In genomic region chr5:96242536-96242935, GRCh38 we compare ENCODE assay signal across 20 cellular contexts.
DNase-seq lines count a peak whose midpoint lies in the region; ATAC-seq, FAIRE-seq and TF ChIP-seq lines count a peak whose summit lies in the region.
"Had no signal": no experiment of that assay in that cellular context is flagged by ENCODE, and none has a peak within 500 bp of the region (broad histone marks: within the 10 kb centered on the region; RNA-seq: fewer than 3 reads in every experiment).

No MANE protein-coding gene starts in this region.

- H3K27me3 ChIP-seq in astrocyte (ENCODE audit: insufficient read depth, low read length) (no peaks in the 10 kb centered on the region), upper lobe of left lung (no peaks in the 10 kb centered on the region)
- H3K27me3 ChIP-seq: BE2C had no signal

- POLR2A ChIA-PET in activated CD8-positive, alpha-beta T cell treated with anti-CD3 and anti-CD28 coated beads, Interleukin-2, amount 10 ng/mL, durations not matched to agents 7 days and 5 days (lab: Charles Lee) = no interaction called here

- H3K9ac ChIP-seq in astrocyte (ENCODE audit: low read length) = no peak overlapping the region

- intact Hi-C loops in left colon (cut with DNase I, micrococcal nuclease) = no loop called here

- no peak overlapping the region for H3K4me3 ChIP-seq in AG09309 (ENCODE audit: control insufficient read depth, low read depth, low read length)
- no peak overlapping the region for H3K4me3 ChIP-seq in astrocyte (ENCODE audit: insufficient read depth, low read depth, low read length)
- no peak overlapping the region for H3K4me3 ChIP-seq in upper lobe of left lung

- 66 to 75% methylated on average over 1 of the region's 1 CpG for WGBS in upper lobe of left lung, 2 donors

- H3K36me3 ChIP-seq in astrocyte (ENCODE audit: insufficient read depth, low read length) = no peaks in the 10 kb centered on the region
- no peaks in the 10 kb centered on the region for H3K36me3 ChIP-seq in upper lobe of left lung
- H3K36me3 ChIP-seq: BE2C had no signal

- H3K4me1 Mint-ChIP-seq in astrocyte (ENCODE audit: low read depth, unreplicated experiment) (peaks cover 16% of the 10 kb centered on the region), osteocyte (ENCODE audit: unreplicated experiment) (peaks cover 40% of the 10 kb centered on the region)
- no peaks in the 10 kb centered on the region for H3K4me1 Mint-ChIP-seq in activated CD8-positive, alpha-beta T cell treated with anti-CD3 and anti-CD28 coated beads, Interleukin-2, amount 10 ng/mL, durations not matched to agents 7 days and 5 days (ENCODE audit: low read depth)

- TF ChIP-seq CTCF in AG09309 (IDR thresholded peaks at IDR 0.05; ENCODE audit: control insufficient read depth, insufficient read depth, low read depth, low read length, missing control alignments) (no peak), astrocyte (IDR thresholded peaks at IDR 0.05; ENCODE audit: insufficient read depth, low read depth, low read length) (no peak), osteocyte (IDR thresholded peaks at IDR 0.05) (no peak), upper lobe of left lung (IDR thresholded peaks at IDR 0.05) (no peak)

- H3K9me3 Mint-ChIP-seq in astrocyte (ENCODE audit: unreplicated experiment) = peaks cover 2% of the 10 kb centered on the region
- H3K9me3 Mint-ChIP-seq in osteocyte (ENCODE audit: unreplicated experiment) = no peaks in the 10 kb centered on the region
- no peaks in the 10 kb centered on the region for H3K9me3 Mint-ChIP-seq in activated CD8-positive, alpha-beta T cell treated with anti-CD3 and anti-CD28 coated beads, Interleukin-2, amount 10 ng/mL, durations not matched to agents 7 days and 5 days (ENCODE audit: insufficient read depth)

- H3K27me3 Mint-ChIP-seq in astrocyte (ENCODE audit: low read depth, unreplicated experiment) (no peaks in the 10 kb centered on the region), osteocyte (ENCODE audit: unreplicated experiment) (no peaks in the 10 kb centered on the region)
- peaks cover 7% of the 10 kb centered on the region for H3K27me3 Mint-ChIP-seq in activated CD8-positive, alpha-beta T cell treated with anti-CD3 and anti-CD28 coated beads, Interleukin-2, amount 10 ng/mL, durations not matched to agents 7 days and 5 days (ENCODE audit: low read depth)

- H3K27ac ChIP-seq in astrocyte (ENCODE audit: low read depth, low read length) (no peak overlapping the region), upper lobe of left lung (no peak overlapping the region)

- H4K20me1 ChIP-seq in astrocyte (ENCODE audit: insufficient read depth, low read length) = no peaks in the 10 kb centered on the region

- TF ChIP-seq POLR2A in upper lobe of left lung (IDR thresholded peaks at IDR 0.05) = no peak

- H3K36me3 Mint-ChIP-seq in astrocyte (ENCODE audit: low read depth, unreplicated experiment) (peaks cover 2% of the 10 kb centered on the region), osteocyte (ENCODE audit: unreplicated experiment) (no peaks in the 10 kb centered on the region)
- H3K36me3 Mint-ChIP-seq in activated CD8-positive, alpha-beta T cell treated with anti-CD3 and anti-CD28 coated beads, Interleukin-2, amount 10 ng/mL, durations not matched to agents 7 days and 5 days (ENCODE audit: low read depth) = no peaks in the 10 kb centered on the region

- H3K9me3 ChIP-seq in astrocyte (ENCODE audit: insufficient read depth, low read depth, low read length) (no peaks in the 10 kb centered on the region), upper lobe of left lung (no peaks in the 10 kb centered on the region)
- H3K9me3 ChIP-seq: BE2C had no signal

- H3K4me3 Mint-ChIP-seq in astrocyte (ENCODE audit: unreplicated experiment) (no peak overlapping the region), osteocyte (ENCODE audit: unreplicated experiment) (no peak overlapping the region)
- H3K4me3 Mint-ChIP-seq in activated CD8-positive, alpha-beta T cell treated with anti-CD3 and anti-CD28 coated beads, Interleukin-2, amount 10 ng/mL, durations not matched to agents 7 days and 5 days = no peak overlapping the region

- TF ChIP-seq EP300 in upper lobe of left lung (IDR thresholded peaks at IDR 0.05) = no peak

- ATAC-seq in activated CD8-positive, alpha-beta T cell treated with anti-CD3 and anti-CD28 coated beads, Interleukin-2, amount 10 ng/mL, durations not matched to agents 7 days and 5 days = no peak
- ATAC-seq in left colon (no peak), upper lobe of left lung (ENCODE audit: low FRiP score in 2 of 2) (no peak)

- H3K79me2 ChIP-seq in astrocyte (ENCODE audit: insufficient read depth, low read length) = no peaks in the 10 kb centered on the region

- peak; percentile 86 for FAIRE-seq in astrocyte (lab: Jason Lieb, UNC)
- FAIRE-seq: GM12891, H1 had no signal

- no peak overlapping the region for H2AFZ ChIP-seq in astrocyte (ENCODE audit: low read depth, low read length)

- H3K27ac Mint-ChIP-seq in astrocyte (ENCODE audit: unreplicated experiment) (no peak overlapping the region), osteocyte (ENCODE audit: unreplicated experiment) (peak overlapping the region; percentile 80)
- no peak overlapping the region for H3K27ac Mint-ChIP-seq in activated CD8-positive, alpha-beta T cell treated with anti-CD3 and anti-CD28 coated beads, Interleukin-2, amount 10 ng/mL, durations not matched to agents 7 days and 5 days

- H3K4me2 ChIP-seq in astrocyte (ENCODE audit: low read length) = no peak overlapping the region

- peaks cover 12% of the 10 kb centered on the region for H3K4me1 ChIP-seq in astrocyte (ENCODE audit: insufficient read depth, low read length)
- peaks cover 0 to under 1% (median 0%) of the 10 kb centered on the region in 4 donors for H3K4me1 ChIP-seq in upper lobe of left lung
- H3K4me1 ChIP-seq: BE2C had no signal

- CTCF ChIA-PET in activated CD8-positive, alpha-beta T cell treated with anti-CD3 and anti-CD28 coated beads, Interleukin-2, amount 10 ng/mL, durations not matched to agents 7 days and 5 days (lab: Charles Lee) = no interaction called here

- DNase-seq in AG09309 (ENCODE audit: low read depth) (peak; percentile 37), HCEC 1CT (peak; percentile 28), astrocyte (ENCODE audit: low read depth) (no peak), osteocyte (ENCODE audit: extremely low spot score, unreplicated experiment) (no peak), GOT3 (lab: John Stamatoyannopoulos, UW) (no peak), left colon (no peak), upper lobe of left lung (no peak)
- no peak for DNase-seq in activated CD8-positive, alpha-beta T cell treated with anti-CD3 and anti-CD28 coated beads, Interleukin-2, amount 10 ng/mL, durations not matched to agents 7 days and 5 days
- DNase-seq: BE2C, DMS79, Kasumi-1, MM.1S, NCI-H1048, NCI-H1417 treated with DMSO at 0.1 percent for 48 hours, NCI-H187, NCI-H2107, NCI-H446 treated with DMSO at 0.1 percent for 48 hours, SHP77 had no signal

Comparison
In these comparisons a context has a peak if more than half of its experiments do, and no peak if none do; other contexts are left out.
1. DNase-seq: peak in AG09309 (single experiment) and HCEC 1CT (single experiment); none in astrocyte (single experiment), osteocyte (single experiment), GOT3 (single experiment), activated CD8-positive, alpha-beta T cell treated with anti-CD3 and anti-CD28 coated beads, Interleukin-2, amount 10 ng/mL, durations not matched to agents 7 days and 5 days (single experiment), left colon (0 of 2) and upper lobe of left lung (0 of 2).